In the genomic region with DNA sequence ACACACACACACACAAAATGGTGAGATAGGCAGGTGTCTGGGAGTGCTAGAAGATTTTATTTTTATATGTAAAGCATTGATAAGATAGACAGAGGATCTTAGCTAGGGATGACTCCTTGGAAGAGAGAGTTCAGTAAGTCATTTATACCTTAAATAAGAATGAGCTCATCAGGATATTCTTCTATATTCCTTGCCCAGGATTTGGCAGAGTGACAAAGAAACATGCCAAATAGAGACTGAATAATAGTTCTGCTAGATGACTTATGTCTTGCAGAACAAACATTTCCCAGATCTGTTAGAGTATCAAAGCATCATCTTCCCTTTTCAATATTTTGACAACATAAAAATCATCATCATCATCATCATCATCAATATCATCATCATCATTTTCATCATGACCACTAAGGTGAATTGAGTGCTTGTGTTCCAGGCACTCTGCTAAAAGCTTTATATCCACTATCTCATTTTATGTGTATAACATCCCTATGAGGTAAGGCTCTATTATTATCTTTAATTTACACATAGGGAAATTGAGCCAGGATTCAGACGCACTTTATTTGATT, we compare ENCODE assay signal across 20 cellular contexts.
DNase-seq lines count a peak whose midpoint lies in the region; ATAC-seq and TF ChIP-seq lines count a peak whose summit lies in the region.
"Had no signal": no experiment of that assay in that cellular context is flagged by ENCODE, and none has a peak within 500 bp of the region (broad histone marks: within the 10 kb centered on the region; RNA-seq: fewer than 3 reads in every experiment).

No MANE protein-coding gene starts in this region.

- no peaks in the 10 kb centered on the region for H3K4me1 Mint-ChIP-seq in MCF 10A (ENCODE audit: insufficient read depth, unreplicated experiment)
- peaks cover 45% of the 10 kb centered on the region for H3K4me1 Mint-ChIP-seq in WTC11
- H3K4me1 Mint-ChIP-seq: CD4-positive, CD25-positive, alpha-beta regulatory T cell had no signal

- H4K20me1 ChIP-seq in MM.1S (ENCODE audit: insufficient read depth, low read length) (no peaks in the 10 kb centered on the region), PC-3 (ENCODE audit: low read length) (no peaks in the 10 kb centered on the region)
- H4K20me1 ChIP-seq: BLaER1 had no signal

- no peaks in the 10 kb centered on the region for H3K4me1 ChIP-seq in breast epithelium
- no peaks in the 10 kb centered on the region for H3K4me1 ChIP-seq in RWPE2 (ENCODE audit: insufficient read depth, poor library complexity, severe bottlenecking)
- no peaks in the 10 kb centered on the region for H3K4me1 ChIP-seq in foreskin keratinocyte
- H3K4me1 ChIP-seq in MM.1S (ENCODE audit: low read length), result no peaks in the 10 kb centered on the region
- no peaks in the 10 kb centered on the region for H3K4me1 ChIP-seq in PC-3 (ENCODE audit: insufficient read depth, low read length)
- H3K4me1 ChIP-seq: BLaER1 had no signal

- H3K9me2 ChIP-seq in MM.1S (replicated peaks; ENCODE audit: insufficient read depth, low read length) (no peaks in the 10 kb centered on the region), PC-3 (replicated peaks; ENCODE audit: low read length) (no peaks in the 10 kb centered on the region)

- H3K36me3 ChIP-seq in breast epithelium (no peaks in the 10 kb centered on the region), RWPE2 (ENCODE audit: low read depth) (no peaks in the 10 kb centered on the region), MM.1S (replicated peaks; ENCODE audit: insufficient read depth, low read length) (no peaks in the 10 kb centered on the region), PC-3 (ENCODE audit: low read depth, low read length) (no peaks in the 10 kb centered on the region)
- H3K36me3 ChIP-seq: BLaER1, SJCRH30 had no signal

- intact Hi-C loops in MCF 10A (cut with micrococcal nuclease), result no loop called here
- intact Hi-C loops in breast epithelium (cut with DNase I; ENCODE audit: low total_unique reads), result no loop called here
- intact Hi-C loops in PC-3 (cut with micrococcal nuclease), result no loop called here

- no peak overlapping the region for H3K9ac ChIP-seq in MM.1S (ENCODE audit: low read length)
- H3K9ac ChIP-seq in PC-3 (ENCODE audit: low read length), result no peak overlapping the region
- H3K9ac ChIP-seq: BLaER1 had no signal

- DNase-seq in MCF 10A (ENCODE audit: unreplicated experiment) (peak; percentile 38), breast epithelium (ENCODE audit: low spot score in 2 of 2) (no peak), RWPE2 (ENCODE audit: low spot score) (no peak), foreskin keratinocyte (peak in 1 of 2 donors; percentile 57), MM.1S (no peak), WTC11 (ENCODE audit: low spot score) (no peak), PC-3 (no peak)
- DNase-seq: CD4-positive, CD25-positive, alpha-beta regulatory T cell; EL; GDM1; Karpas-422; MV-4-11; NCI-H1105; NCI-H1436 treated with DMSO at 0.1 percent for 48 hours; NCI-H187 treated with DMSO at 0.1 percent for 48 hours; NCI-H510A; SJCRH30 had no signal

- no TSS peak for BruUV-seq in MCF 10A (replicated peaks; lab: Mats Ljungman, UMichigan)
- no TSS peak for BruUV-seq in PC-3 (replicated peaks; lab: Mats Ljungman, UMichigan)

- TF ChIP-seq CTCF in MCF 10A (IDR thresholded peaks at IDR 0.05; ENCODE audit: unreplicated experiment) (no peak), breast epithelium (IDR thresholded peaks at IDR 0.05) (no peak), RWPE2 (IDR thresholded peaks at IDR 0.05; ENCODE audit: poor library complexity, severe bottlenecking) (no peak), foreskin keratinocyte (conservative IDR thresholded peaks at IDR 0.05) (no peak), MM.1S (IDR thresholded peaks at IDR 0.05; ENCODE audit: low read length) (no peak), WTC11 (IDR thresholded peaks at IDR 0.05) (no peak), PC-3 (conservative IDR thresholded peaks at IDR 0.05; ENCODE audit: low read depth, low read length) (no peak)

- H3K4me3 ChIP-seq in breast epithelium (no peak overlapping the region), RWPE2 (ENCODE audit: severe bottlenecking) (no peak overlapping the region), MM.1S (ENCODE audit: low read length) (no peak overlapping the region), PC-3 (ENCODE audit: low read length) (no peak overlapping the region)
- H3K4me3 ChIP-seq: BLaER1, GM12878, SJCRH30 had no signal

- H3K27ac Mint-ChIP-seq in MCF 10A (ENCODE audit: low read depth, unreplicated experiment) (no peak overlapping the region), WTC11 (no peak overlapping the region)
- H3K27ac Mint-ChIP-seq: CD4-positive, CD25-positive, alpha-beta regulatory T cell had no signal

- POLR2A ChIA-PET in MCF 10A (lab: Yijun Ruan, JAX), result interaction anchor here (0.6 to 1.4 kb wide), 4 partner anchors 18 to 467 kb away, joined by 3 to 5 read pairs (median 3); no protein-coding TSS in a partner anchor
- POLR2A ChIA-PET in WTC11 (lab: Charles Lee), result no interaction called here
- POLR2A ChIA-PET in PC-3 (lab: Charles Lee; ENCODE audit: unreplicated experiment), result no interaction called here

- H3K27ac ChIP-seq in breast epithelium, result no peak overlapping the region
- H3K27ac ChIP-seq in RWPE2 (ENCODE audit: poor library complexity, severe bottlenecking), result no peak overlapping the region
- H3K27ac ChIP-seq in foreskin keratinocyte, result no peak overlapping the region
- H3K27ac ChIP-seq in MM.1S (ENCODE audit: low read length), result no peak overlapping the region
- H3K27ac ChIP-seq in PC-3 (ENCODE audit: low read length), result no peak overlapping the region
- H3K27ac ChIP-seq: BLaER1, SJCRH30 had no signal

- H3K9me3 Mint-ChIP-seq in MCF 10A (ENCODE audit: unreplicated experiment) (no peaks in the 10 kb centered on the region), WTC11 (peaks cover 9% of the 10 kb centered on the region)
- H3K9me3 Mint-ChIP-seq: CD4-positive, CD25-positive, alpha-beta regulatory T cell had no signal

- H2AFZ ChIP-seq in MM.1S (ENCODE audit: low read length) (no peak overlapping the region), PC-3 (ENCODE audit: low read length) (no peak overlapping the region)

- peak; percentile 40; the same call in 2 of the 3 replicates for ATAC-seq in RWPE2 (ENCODE audit: low read depth)
- ATAC-seq in foreskin keratinocyte, result peak; percentile 36
- ATAC-seq in WTC11, result no peak
- no peak for ATAC-seq in PC-3
- ATAC-seq: Right ventricle myocardium inferior had no signal

- H3K9me3 ChIP-seq in breast epithelium (no peaks in the 10 kb centered on the region), RWPE2 (ENCODE audit: severe bottlenecking) (no peaks in the 10 kb centered on the region), MM.1S (replicated peaks; ENCODE audit: insufficient read depth, low read length) (no peaks in the 10 kb centered on the region), PC-3 (ENCODE audit: low read length) (no peaks in the 10 kb centered on the region)
- H3K9me3 ChIP-seq: BLaER1, SJCRH30 had no signal

- CTCF ChIA-PET in MCF 10A (lab: Yijun Ruan, JAX) (no interaction called here), WTC11 (lab: Charles Lee) (no interaction called here), PC-3 (lab: Charles Lee) (no interaction called here)

- no peaks in the 10 kb centered on the region for H3K27me3 ChIP-seq in breast epithelium
- H3K27me3 ChIP-seq in RWPE2 (ENCODE audit: insufficient read depth, poor library complexity, severe bottlenecking), result no peaks in the 10 kb centered on the region
- H3K27me3 ChIP-seq in foreskin keratinocyte, result no peaks in the 10 kb centered on the region
- no peaks in the 10 kb centered on the region for H3K27me3 ChIP-seq in MM.1S (replicated peaks; ENCODE audit: insufficient read depth, low read length)
- no peaks in the 10 kb centered on the region for H3K27me3 ChIP-seq in PC-3 (ENCODE audit: low read length)
- H3K27me3 ChIP-seq: BLaER1, SJCRH30 had no signal

- H3K36me3 Mint-ChIP-seq in MCF 10A (ENCODE audit: insufficient read depth, unreplicated experiment), result no peaks in the 10 kb centered on the region
- peaks cover 6% of the 10 kb centered on the region for H3K36me3 Mint-ChIP-seq in WTC11
- H3K36me3 Mint-ChIP-seq: CD4-positive, CD25-positive, alpha-beta regulatory T cell had no signal

- TF ChIP-seq POLR2A in breast epithelium (IDR thresholded peaks at IDR 0.05), result no peak

- H3K27me3 Mint-ChIP-seq in MCF 10A (ENCODE audit: insufficient read depth, unreplicated experiment) (no peaks in the 10 kb centered on the region), WTC11 (ENCODE audit: low read depth) (no peaks in the 10 kb centered on the region)
- H3K27me3 Mint-ChIP-seq: CD4-positive, CD25-positive, alpha-beta regulatory T cell had no signal

- H3K4me2 ChIP-seq in MM.1S (ENCODE audit: low read depth, low read length), result no peak overlapping the region
- no peak overlapping the region for H3K4me2 ChIP-seq in PC-3 (ENCODE audit: low read length)
- H3K4me2 ChIP-seq: BLaER1 had no signal

- H3F3A ChIP-seq in MM.1S (ENCODE audit: insufficient read depth, low read length) (no peaks in the 10 kb centered on the region), PC-3 (ENCODE audit: low read length, unreplicated experiment) (no peaks in the 10 kb centered on the region)

- H3K4me3 Mint-ChIP-seq in MCF 10A (ENCODE audit: unreplicated experiment), result no peak overlapping the region
- no peak overlapping the region for H3K4me3 Mint-ChIP-seq in WTC11
- H3K4me3 Mint-ChIP-seq: CD4-positive, CD25-positive, alpha-beta regulatory T cell had no signal

- H3K79me2 ChIP-seq in MM.1S (ENCODE audit: low read length), result no peaks in the 10 kb centered on the region
- no peaks in the 10 kb centered on the region for H3K79me2 ChIP-seq in PC-3 (ENCODE audit: low read length)

TF ChIP-seq in WTC11, 78 proteins besides CTCF, POLR2A, EP300 and RAD21 (continues in another document):
- TF ChIP-seq FOXK1 (CRISPR knock-in tag; IDR thresholded peaks at IDR 0.05), result no peak
- TF ChIP-seq FOXP1 (CRISPR knock-in tag; IDR thresholded peaks at IDR 0.05; ENCODE audit: borderline replicate concordance), result no peak
- no peak for TF ChIP-seq CREM (CRISPR knock-in tag; IDR thresholded peaks at IDR 0.05)
- no peak for TF ChIP-seq ZNF396 (CRISPR knock-in tag; IDR thresholded peaks at IDR 0.05; ENCODE audit: borderline replicate concordance)

Comparison
In these comparisons a context has a peak if more than half of its experiments do, and no peak if none do; other contexts are left out.
1. ATAC-seq: peak in RWPE2 (single experiment) and foreskin keratinocyte (single experiment); none in WTC11 (single experiment) and PC-3 (single experiment).